In the genomic region with DNA sequence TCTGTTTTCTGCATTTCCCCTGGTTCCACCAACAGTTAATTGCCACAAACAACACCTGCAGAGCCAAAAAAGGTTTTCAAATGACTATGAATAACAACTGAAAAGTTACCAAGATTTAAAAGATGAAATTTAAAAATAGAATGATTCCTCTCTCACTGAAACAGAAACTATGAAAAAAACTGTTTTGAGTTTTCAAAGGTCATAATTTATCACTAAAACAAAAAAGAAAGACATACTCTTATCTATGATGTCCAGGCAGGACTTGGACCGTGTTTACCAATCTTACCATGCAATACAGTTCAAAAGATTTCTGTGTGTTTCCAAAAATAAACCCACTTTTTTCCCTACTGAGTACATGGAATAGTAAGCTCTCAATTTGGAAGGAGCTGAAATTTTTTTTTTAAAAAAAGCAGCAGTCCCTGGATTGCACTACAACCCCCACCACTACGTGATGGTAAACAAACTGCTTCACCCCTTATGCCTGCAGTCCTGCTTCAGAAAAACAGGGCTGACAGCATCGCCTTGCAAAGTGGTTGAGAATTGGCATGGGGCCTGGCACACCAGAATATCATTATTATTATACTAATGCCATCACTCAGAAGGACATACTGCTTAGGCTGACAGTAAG, we compare ENCODE assay signal across 11 cellular contexts. TPM values are rescaled to one million over a fixed set of nuclear protein-coding genes. Genes with fewer than 3 reads are reported as not detected.
A peak's percentile ranks its signal among the peaks of the same experiment; 100 is the strongest.
DNase-seq lines count a peak whose midpoint lies in the region; ATAC-seq and TF ChIP-seq lines count a peak whose summit lies in the region.
"Had no signal": no experiment of that assay in that cellular context is flagged by ENCODE, and none has a peak within 500 bp of the region (broad histone marks: within the 10 kb centered on the region; RNA-seq: fewer than 3 reads in every experiment).

No MANE protein-coding gene starts in this region.

- no peak for DNase-seq in Right ventricle myocardium inferior (ENCODE audit: missing footprints)
- no peak for DNase-seq in cardiac septum (ENCODE audit: low spot score)
- peak; percentile 38 for DNase-seq in left ventricle myocardium superior
- no peak for DNase-seq in NCI-H748 (lab: John Stamatoyannopoulos, UW; ENCODE audit: unreplicated experiment)
- DNase-seq in stimulated activated CD8-positive, alpha-beta memory T cell treated with anti-CD3 and anti-CD28 coated beads, Interleukin-4, amount 100 ng/mL, for 48 hours: no peak
- DNase-seq in NCI-H2227 (lab: John Stamatoyannopoulos, UW; ENCODE audit: unreplicated experiment): no peak
- DNase-seq: activated CD4-positive, alpha-beta T cell treated with anti-CD3 and anti-CD28 coated beads, Interleukin-2, amount 50 U/mL, for 1 hour; NCI-H748 treated with DMSO at 0.1 percent for 48 hours had no signal

- TF ChIP-seq CTCF in OCI-LY3 (IDR thresholded peaks at IDR 0.05; ENCODE audit: low read depth, low read length): no peak

- ATAC-seq in Right ventricle myocardium inferior (peak; percentile 68), left ventricle myocardium superior (peak; percentile 73), GM19023 (IDR thresholded peaks at IDR 0.05; ENCODE audit: unreplicated experiment) (no peak)

- H4K20me1 ChIP-seq in OCI-LY3 (ENCODE audit: insufficient read depth, low read length): peaks cover 72% of the 10 kb centered on the region

- H3K27me3 ChIP-seq in OCI-LY3 (ENCODE audit: low read depth, low read length): no peaks in the 10 kb centered on the region

- peaks cover 98% of the 10 kb centered on the region for H3K79me2 ChIP-seq in OCI-LY3 (ENCODE audit: low read length)

- H3K4me3 ChIP-seq in OCI-LY3 (ENCODE audit: low read length): peak overlapping the region; percentile 24
- H3K4me3 ChIP-seq: prostate gland had no signal

- no peak overlapping the region for H2AFZ ChIP-seq in OCI-LY3 (ENCODE audit: low read depth, low read length)

- no peaks in the 10 kb centered on the region for H3K9me3 ChIP-seq in OCI-LY3 (ENCODE audit: insufficient read depth, low read length)
- H3K9me3 ChIP-seq: prostate gland had no signal

- H3K4me1 ChIP-seq in OCI-LY3 (ENCODE audit: low read length): peaks cover 58% of the 10 kb centered on the region

- intact Hi-C loops in Right ventricle myocardium inferior (cut with DNase I) (no loop called here), cardiac septum (cut with DNase I) (no loop called here), left ventricle myocardium superior (cut with micrococcal nuclease) (no loop called here)

- H3K9ac ChIP-seq in OCI-LY3 (ENCODE audit: low read length): no peak overlapping the region

- peak overlapping the region; percentile 61 for H3K4me2 ChIP-seq in OCI-LY3 (ENCODE audit: low read length)

- peak overlapping the region; percentile 71 for H3K27ac ChIP-seq in OCI-LY3 (ENCODE audit: low read length)
- H3K27ac ChIP-seq: prostate gland had no signal

- H3K36me3 ChIP-seq in OCI-LY3 (replicated peaks; ENCODE audit: low read depth, low read length): peaks cover 82% of the 10 kb centered on the region
- H3K36me3 ChIP-seq: prostate gland had no signal

RNA-seq across cellular contexts. Expression of a gene that starts 8.5 kb away (rescaled TPM):
- total RNA-seq in Right ventricle myocardium inferior (20.3 TPM), cardiac septum (27.0 TPM), left ventricle myocardium superior (20.8 TPM)
